ENCODE assay signal across 8 cellular contexts in the genomic region with DNA sequence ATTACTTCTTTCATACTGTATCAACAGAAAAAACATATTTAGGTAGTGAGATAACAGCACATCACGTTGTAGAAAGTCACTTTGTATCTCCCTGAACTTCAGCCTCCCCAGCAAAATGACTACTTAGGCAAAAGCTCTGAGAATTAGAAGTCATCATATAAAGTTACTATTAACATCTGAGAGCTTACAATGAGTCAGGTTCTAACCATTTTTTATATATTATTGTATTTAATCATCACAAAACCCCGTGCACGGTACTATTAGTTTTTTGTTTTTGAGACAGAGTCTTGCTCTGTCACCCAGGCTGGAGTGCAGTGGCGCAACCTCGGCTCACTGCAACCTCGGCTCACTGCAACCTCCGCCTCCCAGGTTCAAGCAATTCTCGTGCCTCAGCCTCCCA. TPM values are rescaled to one million over a fixed set of nuclear protein-coding genes. Genes with fewer than 3 reads are reported as not detected.
DNase-seq lines count a peak whose midpoint lies in the region; ATAC-seq and TF ChIP-seq lines count a peak whose summit lies in the region.
"Not testable (repeated sequence)": the region's sequence is repeated elsewhere in the genome, so short reads cannot be mapped to it uniquely, and the experiment has no call there.

No MANE protein-coding gene starts in this region.

- H3K4me3 ChIP-seq in foreskin fibroblast (ENCODE audit: low read depth in 1 of 2, low read length in 2 of 2): not testable (repeated sequence)

- peaks cover 66 to 77% (median 73%) of the 10 kb centered on the region in 3 donors for H3K4me1 Mint-ChIP-seq in T-cell
- H3K4me1 Mint-ChIP-seq in activated T-helper 17 cell treated with anti-CD3 and anti-CD28 coated beads, Interleukin-2, amount 50 U/mL, for 72 hours: peaks cover 43% of the 10 kb centered on the region
- peaks cover 72% of the 10 kb centered on the region for H3K4me1 Mint-ChIP-seq in central memory CD8-positive, alpha-beta T cell
- peaks cover 31 to 82% (median 69%) of the 10 kb centered on the region in 4 donors for H3K4me1 Mint-ChIP-seq in naive thymus-derived CD8-positive, alpha-beta T cell

- CTCF ChIA-PET in T-cell (lab: Charles Lee): not testable (repeated sequence)

- H3K27me3 Mint-ChIP-seq in T-cell; activated T-helper 17 cell treated with anti-CD3 and anti-CD28 coated beads, Interleukin-2, amount 50 U/mL, for 72 hours; central memory CD8-positive, alpha-beta T cell; naive thymus-derived CD8-positive, alpha-beta T cell: not testable (repeated sequence)

- not testable (repeated sequence) for H3K9me3 Mint-ChIP-seq in T-cell; activated T-helper 17 cell treated with anti-CD3 and anti-CD28 coated beads, Interleukin-2, amount 50 U/mL, for 72 hours; central memory CD8-positive, alpha-beta T cell; naive thymus-derived CD8-positive, alpha-beta T cell

- peaks cover 53% of the 10 kb centered on the region for H3K36me3 Mint-ChIP-seq in T-cell
- peaks cover 95% of the 10 kb centered on the region for H3K36me3 Mint-ChIP-seq in activated T-helper 17 cell treated with anti-CD3 and anti-CD28 coated beads, Interleukin-2, amount 50 U/mL, for 72 hours (ENCODE audit: low read depth)
- peaks cover 41% of the 10 kb centered on the region for H3K36me3 Mint-ChIP-seq in central memory CD8-positive, alpha-beta T cell (ENCODE audit: insufficient read depth)
- H3K36me3 Mint-ChIP-seq in naive thymus-derived CD8-positive, alpha-beta T cell: peaks cover 16 to 78% (median 28%) of the 10 kb centered on the region in 3 donors

- not testable (repeated sequence) for ATAC-seq in T-cell (replicated peaks in 1 of 4); central memory CD8-positive, alpha-beta T cell (replicated peaks; ENCODE audit: extremely low read depth, poor library complexity, severe bottlenecking); naive thymus-derived CD8-positive, alpha-beta T cell
- ATAC-seq in activated T-helper 17 cell treated with anti-CD3 and anti-CD28 coated beads, Interleukin-2, amount 50 U/mL, for 72 hours (replicated peaks): peak; percentile 48

- peak overlapping the region; percentile 57 to 60 for H3K27ac Mint-ChIP-seq in T-cell
- peak overlapping the region; percentile 20 for H3K27ac Mint-ChIP-seq in activated T-helper 17 cell treated with anti-CD3 and anti-CD28 coated beads, Interleukin-2, amount 50 U/mL, for 72 hours
- H3K27ac Mint-ChIP-seq in central memory CD8-positive, alpha-beta T cell (ENCODE audit: low read depth): peak overlapping the region; percentile 42
- peak overlapping the region in 7 of 10 donors; percentile 11 to 81 (median 57) for H3K27ac Mint-ChIP-seq in naive thymus-derived CD8-positive, alpha-beta T cell

- peak overlapping the region in 1 of 3 donors; percentile 31 for H3K4me3 Mint-ChIP-seq in T-cell
- peak overlapping the region; percentile 21 for H3K4me3 Mint-ChIP-seq in activated T-helper 17 cell treated with anti-CD3 and anti-CD28 coated beads, Interleukin-2, amount 50 U/mL, for 72 hours
- not testable (repeated sequence) for H3K4me3 Mint-ChIP-seq in central memory CD8-positive, alpha-beta T cell
- peak overlapping the region in 5 of 10 donors; percentile 3 to 33 (median 20) for H3K4me3 Mint-ChIP-seq in naive thymus-derived CD8-positive, alpha-beta T cell

- TF ChIP-seq CTCF in foreskin fibroblast (IDR thresholded peaks at IDR 0.05; ENCODE audit: low read depth, low read length): not testable (repeated sequence)

- DNase-seq in AG20443 (ENCODE audit: low spot score) (peak; percentile 44), HCEC 1CT (peak; percentile 85), foreskin fibroblast (peak; percentile 40 to 68), stromal cell of bone marrow (ENCODE audit: low read depth) (peak; percentile 54)
- DNase-seq in T-cell; central memory CD8-positive, alpha-beta T cell (ENCODE audit: low spot score in 2 of 2); naive thymus-derived CD8-positive, alpha-beta T cell: not testable (repeated sequence)

- POLR2A ChIA-PET in T-cell (lab: Charles Lee); naive thymus-derived CD8-positive, alpha-beta T cell (lab: Charles Lee): not testable (repeated sequence)

RNA-seq across cellular contexts. Expression of a gene that starts 13.5 kb away (rescaled TPM):
- total RNA-seq in T-cell: 10 to 100 TPM; 42.3 to 51.9 (median 44.8) TPM
- 10 to 100 TPM; 44.7 to 72.2 TPM for total RNA-seq in activated T-helper 17 cell treated with anti-CD3 and anti-CD28 coated beads, Interleukin-2, amount 50 U/mL, for 72 hours
- 10 to 100 TPM; 46.6 to 47.8 TPM for total RNA-seq in naive thymus-derived CD8-positive, alpha-beta T cell
- polyA plus RNA-seq in naive thymus-derived CD8-positive, alpha-beta T cell: 10 to 100 TPM; 17.0 to 19.6 (median 17.9) TPM
